13 cellular contexts compared by ENCODE assay signal in the genomic region with DNA sequence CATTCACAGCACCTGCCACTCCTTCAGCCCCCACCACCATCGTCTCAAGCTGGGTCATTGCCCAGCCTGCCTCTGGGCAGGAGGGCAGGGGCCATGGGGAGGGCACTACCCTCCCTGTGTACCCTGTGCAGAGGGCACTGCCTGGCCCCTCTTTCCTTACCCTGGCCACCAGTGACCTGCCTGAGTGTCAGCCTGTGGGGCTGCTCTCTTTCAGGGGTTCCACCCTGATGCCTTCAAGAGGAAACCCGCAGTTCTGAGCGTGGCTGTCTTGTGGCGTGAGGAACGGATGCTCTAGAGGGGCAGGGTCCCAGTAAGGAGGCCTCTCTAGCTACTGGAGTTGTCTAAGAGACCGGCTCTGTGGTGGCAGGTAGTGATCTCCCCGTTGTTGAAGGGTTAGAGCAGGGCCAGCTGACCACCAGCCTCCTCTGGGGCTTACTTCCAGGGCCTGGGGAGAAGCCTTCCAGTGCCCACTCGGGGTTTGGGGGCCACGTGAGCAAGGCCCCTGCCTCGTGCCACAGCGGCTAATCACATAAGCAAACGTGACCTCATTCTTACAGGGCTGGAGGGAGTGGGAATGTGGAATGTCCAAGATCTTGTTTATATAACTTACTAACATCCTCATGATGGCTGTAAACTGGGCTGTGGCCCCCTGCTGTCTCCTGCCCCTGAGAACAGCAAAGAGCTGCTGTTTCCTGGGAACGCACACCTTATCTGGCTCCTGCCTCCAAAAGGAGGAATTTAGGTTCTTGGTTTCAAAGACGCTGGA. TPM values are rescaled to one million over a fixed set of nuclear protein-coding genes. Genes with fewer than 3 reads are reported as not detected.
DNase-seq lines count a peak whose midpoint lies in the region; ATAC-seq and TF ChIP-seq lines count a peak whose summit lies in the region.
"Had no signal": no experiment of that assay in that cellular context is flagged by ENCODE, and none has a peak within 500 bp of the region (broad histone marks: within the 10 kb centered on the region; RNA-seq: fewer than 3 reads in every experiment).

No MANE protein-coding gene starts in this region.

- no peaks in the 10 kb centered on the region for H3K9me3 Mint-ChIP-seq in WTC11

- H2BK5ac ChIP-seq in mesenchymal stem cell (ENCODE audit: low read depth, low read length, poor library complexity, severe bottlenecking): no peak overlapping the region

- no peak for TF ChIP-seq CTCF in WTC11 (IDR thresholded peaks at IDR 0.05)

- no peak overlapping the region for H3K4me3 ChIP-seq in MG63
- H3K4me3 ChIP-seq in mesenchymal stem cell (ENCODE audit: insufficient read depth in 1 of 2, low read depth in 1 of 2, low read length in 2 of 2): no peak overlapping the region
- H3K4me3 ChIP-seq: adrenal gland, vagina had no signal

- peak overlapping the region in 1 of 2 experiments; percentile 74 for H3K4ac ChIP-seq in mesenchymal stem cell (ENCODE audit: low read depth in 1 of 2, low read length in 2 of 2)

- H3K27ac ChIP-seq in mesenchymal stem cell (ENCODE audit: low read length, poor library complexity, severe bottlenecking): peak overlapping the region; percentile 50
- H3K27ac ChIP-seq: adrenal gland, vagina had no signal

- DNase-seq in AG08396 (ENCODE audit: low spot score) (peak; percentile 83), MG63 (peak; percentile 77), dedifferentiated amniotic fluid mesenchymal stem cell (ENCODE audit: extremely low spot score) (peak; percentile 39), mesenchymal stem cell (peak; percentile 94), NCI-H82 treated with DMSO at 0.1 percent for 48 hours (lab: John Stamatoyannopoulos, UW; ENCODE audit: unreplicated experiment) (no peak), SIG-M5 treated with dmso at 0.1 percent for 504 hours (lab: John Stamatoyannopoulos, UW; ENCODE audit: unreplicated experiment) (no peak), WTC11 (ENCODE audit: low spot score) (no peak), DMS114 treated with DMSO at 0.1 percent for 48 hours (lab: John Stamatoyannopoulos, UW; ENCODE audit: unreplicated experiment) (no peak)
- DNase-seq: adrenal gland, C1 segment of cervical spinal cord, NCI-H187 treated with DMSO at 0.1 percent for 48 hours had no signal

- H3K4me3 Mint-ChIP-seq in WTC11: no peak overlapping the region

- WGBS in mesenchymal stem cell: 42% methylated on average over 11 of the region's 14 CpGs

- peaks cover 26% of the 10 kb centered on the region for H3K4me1 ChIP-seq in mesenchymal stem cell (ENCODE audit: control insufficient read depth, insufficient read depth, low read depth, low read length)
- H3K4me1 ChIP-seq: adrenal gland, vagina had no signal

- peak overlapping the region; percentile 72 to 97 for H3K18ac ChIP-seq in mesenchymal stem cell (ENCODE audit: low read depth in 1 of 2, low read length in 2 of 2)

- H3K36me3 ChIP-seq in MG63 (no peaks in the 10 kb centered on the region), mesenchymal stem cell (ENCODE audit: control insufficient read depth in 1 of 2, insufficient read depth in 2 of 2, low read depth in 1 of 2, low read length in 2 of 2) (no peaks in the 10 kb centered on the region)
- H3K36me3 ChIP-seq: adrenal gland, vagina had no signal

- no peaks in the 10 kb centered on the region for H3K36me3 Mint-ChIP-seq in WTC11

- H3K4me2 ChIP-seq in mesenchymal stem cell (ENCODE audit: low read length, poor library complexity, severe bottlenecking): no peak overlapping the region

- no peak overlapping the region for H3K9ac ChIP-seq in mesenchymal stem cell (ENCODE audit: low read length)

- H3K27me3 Mint-ChIP-seq in WTC11 (ENCODE audit: low read depth): no peaks in the 10 kb centered on the region

- H3K14ac ChIP-seq in mesenchymal stem cell (ENCODE audit: low read length in 2 of 2): peak overlapping the region in 1 of 2 experiments; percentile 66

- H2AFZ ChIP-seq in mesenchymal stem cell (ENCODE audit: low read depth, low read length): no peak overlapping the region

- no peak for ATAC-seq in WTC11

- peak overlapping the region; percentile 96 for H4K8ac ChIP-seq in mesenchymal stem cell (ENCODE audit: low read length)

- H2BK12ac ChIP-seq in mesenchymal stem cell (ENCODE audit: low read length in 2 of 2): peak overlapping the region; percentile 72 to 96

- H3K79me1 ChIP-seq in mesenchymal stem cell (replicated peaks; ENCODE audit: low read length, poor library complexity, severe bottlenecking): no peaks in the 10 kb centered on the region

- H2BK120ac ChIP-seq in mesenchymal stem cell (ENCODE audit: low read depth, low read length): peak overlapping the region; percentile 45

- no peak overlapping the region for H3K23ac ChIP-seq in mesenchymal stem cell (ENCODE audit: low read length in 2 of 2)

- no peak overlapping the region for H3K27ac Mint-ChIP-seq in WTC11

- no peaks in the 10 kb centered on the region for H3K27me3 ChIP-seq in MG63
- H3K27me3 ChIP-seq in mesenchymal stem cell (ENCODE audit: control insufficient read depth in 1 of 2, insufficient read depth in 1 of 2, low read length in 2 of 2): peaks cover 0 to 12% of the 10 kb centered on the region in 2 experiments
- H3K27me3 ChIP-seq: adrenal gland, vagina had no signal

- no peaks in the 10 kb centered on the region for H3K9me3 ChIP-seq in MG63
- H3K9me3 ChIP-seq in mesenchymal stem cell (ENCODE audit: control insufficient read depth, low read length): no peaks in the 10 kb centered on the region
- H3K9me3 ChIP-seq: adrenal gland, vagina had no signal

- H3K4me1 Mint-ChIP-seq in WTC11: peaks cover 9% of the 10 kb centered on the region

- CTCF ChIA-PET in WTC11 (lab: Charles Lee): interaction anchor here (0.9 to 1.6 kb wide), 3 partner anchors 12 to 14 kb away, joined by 3 to 6 read pairs (median 5); no protein-coding TSS in a partner anchor

- POLR2A ChIA-PET in WTC11 (lab: Charles Lee): no interaction called here

- H4K91ac ChIP-seq in mesenchymal stem cell (ENCODE audit: low read length): peak overlapping the region; percentile 91

- peak overlapping the region; percentile 86 for H2AK5ac ChIP-seq in mesenchymal stem cell (ENCODE audit: low read length, severe bottlenecking)

- H2BK15ac ChIP-seq in mesenchymal stem cell (ENCODE audit: low read depth, poor library complexity, severe bottlenecking): peak overlapping the region; percentile 4

TF ChIP-seq in WTC11, 78 proteins besides CTCF, POLR2A, EP300 and RAD21 (continues in another document):
- TF ChIP-seq SOX15 (CRISPR knock-in tag; IDR thresholded peaks at IDR 0.05) (no peak), ATF3 (CRISPR knock-in tag; conservative IDR thresholded peaks at IDR 0.05) (no peak), PRDM15 (CRISPR knock-in tag; IDR thresholded peaks at IDR 0.05) (no peak), TCF7 (CRISPR knock-in tag; IDR thresholded peaks at IDR 0.05; ENCODE audit: low read depth) (no peak), IRF2 (CRISPR knock-in tag; IDR thresholded peaks at IDR 0.05; ENCODE audit: borderline replicate concordance, low read depth) (no peak)
- TF ChIP-seq, protein P1, sequence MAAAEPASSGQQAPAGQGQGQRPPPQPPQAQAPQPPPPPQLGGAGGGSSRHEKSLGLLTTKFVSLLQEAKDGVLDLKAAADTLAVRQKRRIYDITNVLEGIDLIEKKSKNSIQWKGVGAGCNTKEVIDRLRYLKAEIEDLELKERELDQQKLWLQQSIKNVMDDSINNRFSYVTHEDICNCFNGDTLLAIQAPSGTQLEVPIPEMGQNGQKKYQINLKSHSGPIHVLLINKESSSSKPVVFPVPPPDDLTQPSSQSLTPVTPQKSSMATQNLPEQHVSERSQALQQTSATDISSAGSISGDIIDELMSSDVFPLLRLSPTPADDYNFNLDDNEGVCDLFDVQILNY (CRISPR knock-in tag; IDR thresholded peaks at IDR 0.05): no peak
- TF ChIP-seq, protein P2, sequence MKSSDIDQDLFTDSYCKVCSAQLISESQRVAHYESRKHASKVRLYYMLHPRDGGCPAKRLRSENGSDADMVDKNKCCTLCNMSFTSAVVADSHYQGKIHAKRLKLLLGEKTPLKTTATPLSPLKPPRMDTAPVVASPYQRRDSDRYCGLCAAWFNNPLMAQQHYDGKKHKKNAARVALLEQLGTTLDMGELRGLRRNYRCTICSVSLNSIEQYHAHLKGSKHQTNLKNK (CRISPR knock-in tag; IDR thresholded peaks at IDR 0.05): no peak

RNA-seq across cellular contexts. Expression of gene SEC13, which starts 31.4 kb away (rescaled TPM):
- total RNA-seq in MG63 (2014; rRNA removed; shearing (Covaris generic); ENCODE audit: low replicate concordance): 97.2 and 147 TPM in 2 replicates
- 246 TPM for polyA plus RNA-seq in mesenchymal stem cell (2013, experiment 1 of 2)
- 245 TPM for polyA plus RNA-seq in mesenchymal stem cell (2013, experiment 2 of 2)
- total RNA-seq in WTC11 (2021): 121 to 139 TPM (median 132 TPM) in 3 replicates

RNA-seq across cellular contexts. Expression of gene GHRL, which starts 59.6 kb away (rescaled TPM):
- total RNA-seq in MG63 (2014; rRNA removed; shearing (Covaris generic); ENCODE audit: low replicate concordance): not detected in 2 replicates
- polyA plus RNA-seq in mesenchymal stem cell (2013, experiment 1 of 2): not detected
- polyA plus RNA-seq in mesenchymal stem cell (2013, experiment 2 of 2): not detected
- total RNA-seq in WTC11 (2021): 0.34 to 0.35 TPM in 2 of 3 replicates, not detected in the other
- total RNA-seq: myocyte, vagina had no signal

Comparison
In these comparisons a context has a peak if more than half of its experiments do, and no peak if none do; other contexts are left out.
1. DNase-seq: peak in AG08396 (single experiment), MG63 (single experiment), dedifferentiated amniotic fluid mesenchymal stem cell (single experiment) and mesenchymal stem cell (single experiment); none in NCI-H82 treated with DMSO at 0.1 percent for 48 hours (single experiment), SIG-M5 treated with dmso at 0.1 percent for 504 hours (single experiment), WTC11 (single experiment) and DMS114 treated with DMSO at 0.1 percent for 48 hours (single experiment).